12 cellular contexts compared by ENCODE assay signal in genomic region chr19:55382522-55383054, GRCh38. TPM values are rescaled to one million over a fixed set of nuclear protein-coding genes. Genes with fewer than 3 reads are reported as not detected.
A peak's percentile ranks its signal among the peaks of the same experiment; 100 is the strongest.
DNase-seq lines count a peak whose midpoint lies in the region; ATAC-seq and TF ChIP-seq lines count a peak whose summit lies in the region.
"Had no signal": no experiment of that assay in that cellular context is flagged by ENCODE, and none has a peak within 500 bp of the region (broad histone marks: within the 10 kb centered on the region; RNA-seq: fewer than 3 reads in every experiment).

No MANE protein-coding gene starts in this region.

- H3K4me1 ChIP-seq in Caco-2 (peaks cover 19% of the 10 kb centered on the region), KMS-11 (ENCODE audit: low read depth, poor library complexity, severe bottlenecking) (peaks cover 25% of the 10 kb centered on the region), lower lobe of right lung (peaks cover 30% of the 10 kb centered on the region)

- no peak for ATAC-seq in activated naive CD4-positive, alpha-beta T cell treated with anti-CD3 and anti-CD28 coated beads, Interleukin-2, amount 50 U/mL, for 72 hours
- no peak for ATAC-seq in natural killer cell treated with Interleukin-12 subunit alpha and Interleukin-12 subunit beta and Interleukin-15 and Interleukin-18, amount 100 ng/mL, for 72 hours
- ATAC-seq in lower lobe of right lung (no peak), HG03097 (IDR thresholded peaks at IDR 0.05; ENCODE audit: low FRiP score, unreplicated experiment) (no peak)

- H2AFZ ChIP-seq in KMS-11 (ENCODE audit: low read depth) = peak overlapping the region; percentile 51; the same call in 1 of the 2 replicates

- peak overlapping the region; percentile 89 for H3K27ac Mint-ChIP-seq in Caco-2 (ENCODE audit: unreplicated experiment)
- H3K27ac Mint-ChIP-seq in activated naive CD4-positive, alpha-beta T cell treated with anti-CD3 and anti-CD28 coated beads, Interleukin-2, amount 50 U/mL, for 72 hours = peak overlapping the region; percentile 85 to 96
- peak overlapping the region; percentile 54 to 80 for H3K27ac Mint-ChIP-seq in natural killer cell treated with Interleukin-12 subunit alpha and Interleukin-12 subunit beta and Interleukin-15 and Interleukin-18, amount 100 ng/mL, for 72 hours

- no peaks in the 10 kb centered on the region for H3K27me3 Mint-ChIP-seq in Caco-2 (ENCODE audit: insufficient read depth, unreplicated experiment)
- no peaks in the 10 kb centered on the region for H3K27me3 Mint-ChIP-seq in natural killer cell treated with Interleukin-12 subunit alpha and Interleukin-12 subunit beta and Interleukin-15 and Interleukin-18, amount 100 ng/mL, for 72 hours

- H3K9me3 ChIP-seq in Caco-2 (no peaks in the 10 kb centered on the region), lower lobe of right lung (no peaks in the 10 kb centered on the region)

- H3K79me2 ChIP-seq in KMS-11 (ENCODE audit: insufficient read depth, low read depth) = peaks cover 34% of the 10 kb centered on the region

- H3K4me3 Mint-ChIP-seq in Caco-2 (ENCODE audit: unreplicated experiment) = peak overlapping the region; percentile 93
- peak overlapping the region; percentile 68 for H3K4me3 Mint-ChIP-seq in natural killer cell treated with Interleukin-12 subunit alpha and Interleukin-12 subunit beta and Interleukin-15 and Interleukin-18, amount 100 ng/mL, for 72 hours

- H3K4me1 Mint-ChIP-seq in Caco-2 (ENCODE audit: low read depth, unreplicated experiment) = peaks cover 18% of the 10 kb centered on the region
- H3K4me1 Mint-ChIP-seq in natural killer cell treated with Interleukin-12 subunit alpha and Interleukin-12 subunit beta and Interleukin-15 and Interleukin-18, amount 100 ng/mL, for 72 hours (ENCODE audit: low read depth in 2 of 2) = peaks cover 42 to 48% of the 10 kb centered on the region in 2 donors

- H3K36me3 Mint-ChIP-seq in Caco-2 (ENCODE audit: insufficient read depth, unreplicated experiment) = peaks cover 32% of the 10 kb centered on the region
- H3K36me3 Mint-ChIP-seq in activated naive CD4-positive, alpha-beta T cell treated with anti-CD3 and anti-CD28 coated beads, Interleukin-2, amount 50 U/mL, for 72 hours = peaks cover 28 to 42% of the 10 kb centered on the region in 2 donors
- peaks cover 11% of the 10 kb centered on the region for H3K36me3 Mint-ChIP-seq in natural killer cell treated with Interleukin-12 subunit alpha and Interleukin-12 subunit beta and Interleukin-15 and Interleukin-18, amount 100 ng/mL, for 72 hours

- H3K36me3 ChIP-seq in Caco-2 (ENCODE audit: control insufficient read depth, insufficient read depth, low read length) (peaks cover 7% of the 10 kb centered on the region), KMS-11 (ENCODE audit: insufficient read depth) (peaks cover 12% of the 10 kb centered on the region; the same call in 1 of the 2 replicates), lower lobe of right lung (peaks cover 9% of the 10 kb centered on the region)

- H3K4me3 ChIP-seq in Caco-2 (ENCODE audit: low read depth, low read length) (peak overlapping the region; percentile 65), KMS-11 (IDR thresholded peaks at IDR 0.05; ENCODE audit: insufficient read depth, low read depth, low read length) (no peak overlapping the region), lower lobe of right lung (no peak overlapping the region)

- POLR2A ChIA-PET in Caco-2 (lab: Charles Lee) = interaction anchor here (1.7 kb wide), 1 partner anchor 25 kb away, joined by 9 read pairs; the partner anchor contains the start of gene UBE2S

- intact Hi-C loops in Caco-2 (cut with micrococcal nuclease; ENCODE audit: unreplicated experiment) (loop anchor here (10.0 kb wide), 1 partner anchor 252 kb away; no protein-coding TSS in a partner anchor), lower lobe of right lung (cut with DNase I) (no loop called here)

- DNase-seq in Caco-2 = no peak
- DNase-seq in activated naive CD4-positive, alpha-beta T cell treated with anti-CD3 and anti-CD28 coated beads, Interleukin-2, amount 50 U/mL, for 72 hours (ENCODE audit: low spot score in 2 of 2) = no peak
- no peak for DNase-seq in natural killer cell treated with Interleukin-12 subunit alpha and Interleukin-12 subunit beta and Interleukin-15 and Interleukin-18, amount 100 ng/mL, for 72 hours (ENCODE audit: low spot score)
- DNase-seq in NCI-H510A (lab: John Stamatoyannopoulos, UW) = no peak
- DNase-seq in lower lobe of right lung = no peak
- DNase-seq: NCI-H69, small intestine had no signal

- no peaks in the 10 kb centered on the region for H3K27me3 ChIP-seq in Caco-2 (replicated peaks; ENCODE audit: control insufficient read depth, insufficient read depth, low read length)
- no peaks in the 10 kb centered on the region for H3K27me3 ChIP-seq in KMS-11 (ENCODE audit: insufficient read depth, low read depth)
- H3K27me3 ChIP-seq in lower lobe of right lung (ENCODE audit: low read depth) = peaks cover 4% of the 10 kb centered on the region

- H3K27ac ChIP-seq in KMS-11 (peak overlapping the region; percentile 51), lower lobe of right lung (no peak overlapping the region)

- CTCF ChIA-PET in Caco-2 (lab: Charles Lee) = interaction anchor here (0.5 to 2.4 kb wide), 5 partner anchors 43 to 241 kb away, joined by 4 to 18 read pairs (median 6); partner anchors contain the start of gene KMT5C

- H4K20me1 ChIP-seq in KMS-11 (ENCODE audit: insufficient read depth) = peaks cover 12% of the 10 kb centered on the region

- peak overlapping the region; percentile 91 for H3K4me2 ChIP-seq in KMS-11

- no peaks in the 10 kb centered on the region for H3K9me3 Mint-ChIP-seq in Caco-2 (ENCODE audit: unreplicated experiment)
- peaks cover 0 to 6% of the 10 kb centered on the region in 2 donors for H3K9me3 Mint-ChIP-seq in activated naive CD4-positive, alpha-beta T cell treated with anti-CD3 and anti-CD28 coated beads, Interleukin-2, amount 50 U/mL, for 72 hours
- no peaks in the 10 kb centered on the region for H3K9me3 Mint-ChIP-seq in natural killer cell treated with Interleukin-12 subunit alpha and Interleukin-12 subunit beta and Interleukin-15 and Interleukin-18, amount 100 ng/mL, for 72 hours

- TF ChIP-seq CTCF in Caco-2 (IDR thresholded peaks at IDR 0.05; ENCODE audit: insufficient read depth in 1 of 2, low read depth in 1 of 2, low read length in 1 of 2, severe bottlenecking in 1 of 2, unreplicated experiment in 1 of 2) (no peak), KMS-11 (conservative IDR thresholded peaks at IDR 0.05; ENCODE audit: low read depth, low read length) (no peak), lower lobe of right lung (IDR thresholded peaks at IDR 0.05) (no peak)

- peak overlapping the region; percentile 84; the same call in 1 of the 2 replicates for H3K9ac ChIP-seq in KMS-11

- no TSS peak for BruUV-seq in Caco-2 (replicated peaks; lab: Mats Ljungman, UMichigan)

RNA-seq across cellular contexts. Expression of gene TMEM238, which starts 1.5 kb away (rescaled TPM):
- 18.1 and 22.7 TPM in 2 replicates for total RNA-seq in Caco-2 (2022)
- total RNA-seq in activated naive CD4-positive, alpha-beta T cell treated with anti-CD3 and anti-CD28 coated beads, Interleukin-2, amount 50 U/mL, for 72 hours = 1 to 10 TPM; 4.5 to 7.8 TPM
- 1 to 10 TPM; 5.2 to 8.3 TPM for total RNA-seq in natural killer cell treated with Interleukin-12 subunit alpha and Interleukin-12 subunit beta and Interleukin-15 and Interleukin-18, amount 100 ng/mL, for 72 hours
- total RNA-seq in lower lobe of right lung = 16.4 TPM
- total RNA-seq: myocyte had no signal

RNA-seq across cellular contexts. Expression of gene RPL28, which starts 3.1 kb away (rescaled TPM):
- 2,048 and 2,146 TPM in 2 replicates for total RNA-seq in Caco-2 (2022)
- total RNA-seq in activated naive CD4-positive, alpha-beta T cell treated with anti-CD3 and anti-CD28 coated beads, Interleukin-2, amount 50 U/mL, for 72 hours = 1,000 to 10,000 TPM; 2,540 to 2,693 TPM
- 1,000 to 10,000 TPM; 1,106 to 1,518 TPM for total RNA-seq in natural killer cell treated with Interleukin-12 subunit alpha and Interleukin-12 subunit beta and Interleukin-15 and Interleukin-18, amount 100 ng/mL, for 72 hours
- 1,501 TPM for total RNA-seq in lower lobe of right lung

RNA-seq across cellular contexts. Expression of gene TMEM190, which starts 6.0 kb away (rescaled TPM):
- total RNA-seq in Caco-2 (2022) = not detected in 2 replicates
- not detected for total RNA-seq in activated naive CD4-positive, alpha-beta T cell treated with anti-CD3 and anti-CD28 coated beads, Interleukin-2, amount 50 U/mL, for 72 hours
- not detected for total RNA-seq in natural killer cell treated with Interleukin-12 subunit alpha and Interleukin-12 subunit beta and Interleukin-15 and Interleukin-18, amount 100 ng/mL, for 72 hours
- 16.2 TPM for total RNA-seq in lower lobe of right lung
- total RNA-seq: Daoy, epithelial cell of proximal tubule, myocyte had no signal

RNA-seq across cellular contexts. Expression of gene IL11, which starts 12.3 kb away (rescaled TPM):
- 0.70 and 1.1 TPM in 2 replicates for total RNA-seq in Caco-2 (2022)
- total RNA-seq in activated naive CD4-positive, alpha-beta T cell treated with anti-CD3 and anti-CD28 coated beads, Interleukin-2, amount 50 U/mL, for 72 hours = under 1 TPM in 1 of 2 donors, not detected in 1; 0.32 TPM
- under 1 TPM in 1 of 2 donors, not detected in 1; 0.78 TPM for total RNA-seq in natural killer cell treated with Interleukin-12 subunit alpha and Interleukin-12 subunit beta and Interleukin-15 and Interleukin-18, amount 100 ng/mL, for 72 hours
- not detected for total RNA-seq in lower lobe of right lung

RNA-seq across cellular contexts. Expression of gene GARIN5B, which starts 19.5 kb away (rescaled TPM):
- not detected in 2 replicates for total RNA-seq in Caco-2 (2022)
- total RNA-seq in activated naive CD4-positive, alpha-beta T cell treated with anti-CD3 and anti-CD28 coated beads, Interleukin-2, amount 50 U/mL, for 72 hours = not detected
- total RNA-seq in natural killer cell treated with Interleukin-12 subunit alpha and Interleukin-12 subunit beta and Interleukin-15 and Interleukin-18, amount 100 ng/mL, for 72 hours = not detected
- total RNA-seq in lower lobe of right lung = not detected
- total RNA-seq: Daoy, epithelial cell of proximal tubule, myocyte had no signal

Comparison
In these comparisons a context has a peak if more than half of its experiments do, and no peak if none do; other contexts are left out.
1. RNA of gene TMEM190, which starts 6.0 kb away (total RNA-seq): 16.2 TPM in lower lobe of right lung (single experiment); not detected in Caco-2, not detected in activated naive CD4-positive, alpha-beta T cell treated with anti-CD3 and anti-CD28 coated beads, Interleukin-2, amount 50 U/mL, for 72 hours and not detected in natural killer cell treated with Interleukin-12 subunit alpha and Interleukin-12 subunit beta and Interleukin-15 and Interleukin-18, amount 100 ng/mL, for 72 hours; every median in the first group is over 10 times any median in the second.
2. Peak in every context shown above with its lines, with median percentiles within 50 percentile points of each other: H3K27ac Mint-ChIP-seq.